In the genomic region with DNA sequence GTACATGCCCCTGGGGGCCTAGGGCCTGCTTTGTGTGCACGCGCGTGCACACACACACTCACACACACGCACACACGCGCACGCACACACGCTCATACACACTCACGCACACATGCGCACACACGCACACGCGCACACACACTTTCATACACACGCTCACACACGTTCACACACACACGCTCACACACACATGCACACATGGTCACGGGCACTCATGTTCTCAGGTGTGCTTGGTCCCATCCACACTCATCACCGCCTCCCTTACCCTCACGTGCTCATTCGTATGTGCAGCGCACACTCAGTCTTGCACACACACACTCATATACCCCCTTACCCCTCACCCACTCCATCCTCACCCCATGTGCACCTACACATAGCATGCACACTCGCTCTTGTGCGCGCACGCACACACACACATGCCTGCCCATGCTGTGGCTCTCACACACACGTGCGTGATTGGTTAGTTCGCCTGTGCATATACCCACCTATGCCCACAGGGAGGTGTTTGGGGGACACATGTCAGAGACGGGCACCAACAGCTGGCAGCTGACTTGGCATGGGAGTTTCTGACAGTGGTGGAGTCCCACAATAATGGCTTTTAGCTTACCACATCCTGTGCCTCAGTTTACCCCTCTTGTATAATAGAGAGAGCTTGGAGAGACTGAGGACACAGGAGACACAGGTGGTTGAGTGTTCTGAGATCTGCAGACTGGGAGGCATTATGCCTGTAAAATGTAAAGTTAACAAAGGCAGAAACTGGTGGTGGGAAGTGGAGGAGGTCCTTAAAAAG, we compare ENCODE assay signal across 24 cellular contexts. TPM values are rescaled to one million over a fixed set of nuclear protein-coding genes. Genes with fewer than 3 reads are reported as not detected.
A peak's percentile ranks its signal among the peaks of the same experiment; 100 is the strongest.
DNase-seq lines count a peak whose midpoint lies in the region; ATAC-seq and TF ChIP-seq lines count a peak whose summit lies in the region.
"Had no signal": no experiment of that assay in that cellular context is flagged by ENCODE, and none has a peak within 500 bp of the region (broad histone marks: within the 10 kb centered on the region; RNA-seq: fewer than 3 reads in every experiment).

No MANE protein-coding gene starts in this region.

- H3K27ac ChIP-seq in left ventricle myocardium inferior (replicated peaks) (peak overlapping the region; percentile 63), endodermal cell (ENCODE audit: low read depth, low read length) (peak overlapping the region; percentile 88), neural progenitor cell (peak overlapping the region; percentile 89)
- H3K27ac ChIP-seq: C4-2B, transverse colon had no signal

- H4K20me1 ChIP-seq in neural progenitor cell (ENCODE audit: low read depth) = no peaks in the 10 kb centered on the region

- DNase-seq in left ventricle myocardium inferior (no peak), Right ventricle myocardium inferior (ENCODE audit: missing footprints) (no peak), endodermal cell (no peak), neural progenitor cell (ENCODE audit: low spot score) (no peak), ecto neural progenitor cell (ENCODE audit: low spot score) (no peak)
- no peak for DNase-seq in stimulated activated CD4-positive, alpha-beta T cell treated with anti-CD3 and anti-CD28 coated beads, Interleukin-15, amount 100 ng/mL, for 24 hours
- no peak for DNase-seq in activated CD8-positive, alpha-beta memory T cell treated with anti-CD3 and anti-CD28 coated beads, Interleukin-2, amount 50 U/mL, for 48 hours
- DNase-seq: activated CD4-positive, alpha-beta memory T cell treated with anti-CD3 and anti-CD28 coated beads for 36 hours; activated naive CD4-positive, alpha-beta T cell; central memory CD4-positive, alpha-beta T cell; HFFc6; NCI-H1417 treated with DMSO at 0.1 percent for 48 hours; NCI-H526 treated with DMSO at 0.1 percent for 48 hours; SIG-M5; stimulated activated naive CD8-positive, alpha-beta T cell treated with anti-CD3 and anti-CD28 coated beads, Interleukin-15, amount 100 ng/mL, for 72 hours; transverse colon had no signal

- peaks cover 87% of the 10 kb centered on the region for H3K4me1 ChIP-seq in left ventricle myocardium inferior
- peaks cover 7% of the 10 kb centered on the region for H3K4me1 ChIP-seq in endodermal cell (ENCODE audit: control insufficient read depth, insufficient read depth, low read length)
- peaks cover 29% of the 10 kb centered on the region for H3K4me1 ChIP-seq in neural progenitor cell
- H3K4me1 ChIP-seq: prostate gland had no signal

- no peaks in the 10 kb centered on the region for H3K9me3 ChIP-seq in left ventricle myocardium inferior (replicated peaks)
- H3K9me3 ChIP-seq in endodermal cell (ENCODE audit: control insufficient read depth, low read length) = no peaks in the 10 kb centered on the region
- H3K9me3 ChIP-seq in neural progenitor cell (ENCODE audit: low read depth) = no peaks in the 10 kb centered on the region
- H3K9me3 ChIP-seq: gastroesophageal sphincter, prostate gland, transverse colon had no signal

- H3K4me2 ChIP-seq in neural progenitor cell = peak overlapping the region; percentile 55

- intact Hi-C loops in left ventricle myocardium inferior (cut with micrococcal nuclease) (no loop called here), Right ventricle myocardium inferior (cut with DNase I) (no loop called here)

- H3K4me3 ChIP-seq in left ventricle myocardium inferior (no peak overlapping the region), endodermal cell (ENCODE audit: low read length) (no peak overlapping the region), neural progenitor cell (no peak overlapping the region)
- H3K4me3 ChIP-seq: dorsolateral prefrontal cortex, gastroesophageal sphincter, prostate gland, transverse colon had no signal

- no peak for ATAC-seq in Right ventricle myocardium inferior
- no peak for ATAC-seq in GM18502 (IDR thresholded peaks at IDR 0.05; ENCODE audit: poor library complexity, unreplicated experiment)
- ATAC-seq: gastroesophageal sphincter; naive thymus-derived CD8-positive, alpha-beta T cell; stimulated activated naive CD8-positive, alpha-beta T cell treated with anti-CD3 and anti-CD28 coated beads, Interleukin-15, amount 100 ng/mL, for 72 hours had no signal

- peaks cover 30% of the 10 kb centered on the region for H3F3A ChIP-seq in neural progenitor cell (ENCODE audit: low read depth)

- 87 to 89% methylated on average over 19 to 29 of the region's 29 CpGs for whole genome bisulfite sequencing in endodermal cell (ENCODE audit: insufficient coverage in 1 of 2, insufficient read length in 1 of 2), 2 experiments

- no peak overlapping the region for H2AFZ ChIP-seq in neural progenitor cell (replicated peaks)

- TF ChIP-seq CTCF in left ventricle myocardium inferior (IDR thresholded peaks at IDR 0.05; ENCODE audit: borderline replicate concordance) (no peak), endodermal cell (conservative IDR thresholded peaks at IDR 0.05) (no peak), neural progenitor cell (IDR thresholded peaks at IDR 0.05) (no peak)

- H3K27me3 Mint-ChIP-seq in endodermal cell (ENCODE audit: insufficient read depth) (no peaks in the 10 kb centered on the region), neural progenitor cell (ENCODE audit: insufficient read depth, low read depth) (peaks cover 15% of the 10 kb centered on the region)

- no peaks in the 10 kb centered on the region for H3K79me2 ChIP-seq in neural progenitor cell (ENCODE audit: low read depth)

- H3K4me1 Mint-ChIP-seq in endodermal cell (peaks cover 36% of the 10 kb centered on the region), neural progenitor cell (peaks cover 51% of the 10 kb centered on the region)
- H3K4me1 Mint-ChIP-seq: IgD-negative memory B cell; naive thymus-derived CD8-positive, alpha-beta T cell; stimulated activated naive CD8-positive, alpha-beta T cell treated with anti-CD3 and anti-CD28 coated beads, Interleukin-15, amount 100 ng/mL, for 72 hours had no signal

- H3K9ac ChIP-seq in endodermal cell (ENCODE audit: extremely low read depth, low read length, poor library complexity, severe bottlenecking) = no peak overlapping the region
- H3K9ac ChIP-seq in neural progenitor cell = no peak overlapping the region

- H3K4me3 Mint-ChIP-seq in endodermal cell = no peak overlapping the region
- peak overlapping the region; percentile 38 for H3K4me3 Mint-ChIP-seq in neural progenitor cell
- H3K4me3 Mint-ChIP-seq: activated CD4-positive, alpha-beta memory T cell treated with anti-CD3 and anti-CD28 coated beads for 36 hours; IgD-negative memory B cell; stimulated activated naive CD8-positive, alpha-beta T cell treated with anti-CD3 and anti-CD28 coated beads, Interleukin-15, amount 100 ng/mL, for 72 hours had no signal

- H3K9me3 Mint-ChIP-seq in endodermal cell = no peaks in the 10 kb centered on the region
- no peaks in the 10 kb centered on the region for H3K9me3 Mint-ChIP-seq in neural progenitor cell
- H3K9me3 Mint-ChIP-seq: activated CD4-positive, alpha-beta memory T cell treated with anti-CD3 and anti-CD28 coated beads for 36 hours; HFFc6 had no signal

- H3K27me3 ChIP-seq in left ventricle myocardium inferior (ENCODE audit: low read depth) (no peaks in the 10 kb centered on the region), endodermal cell (ENCODE audit: control insufficient read depth, insufficient read depth, low read length, poor library complexity, severe bottlenecking) (no peaks in the 10 kb centered on the region), neural progenitor cell (no peaks in the 10 kb centered on the region)
- H3K27me3 ChIP-seq: gastroesophageal sphincter, transverse colon had no signal

- H3K36me3 Mint-ChIP-seq in endodermal cell (ENCODE audit: low read depth) = peaks cover 12% of the 10 kb centered on the region
- no peaks in the 10 kb centered on the region for H3K36me3 Mint-ChIP-seq in neural progenitor cell
- H3K36me3 Mint-ChIP-seq: activated CD4-positive, alpha-beta memory T cell treated with anti-CD3 and anti-CD28 coated beads for 36 hours; IgD-negative memory B cell had no signal

- no peaks in the 10 kb centered on the region for H3K36me3 ChIP-seq in left ventricle myocardium inferior
- no peaks in the 10 kb centered on the region for H3K36me3 ChIP-seq in endodermal cell (ENCODE audit: control insufficient read depth, insufficient read depth, low read length)
- H3K36me3 ChIP-seq in neural progenitor cell = no peaks in the 10 kb centered on the region
- H3K36me3 ChIP-seq: gastroesophageal sphincter, prostate gland, transverse colon had no signal

- H3K27ac Mint-ChIP-seq in endodermal cell (no peak overlapping the region), neural progenitor cell (peak overlapping the region; percentile 70)
- H3K27ac Mint-ChIP-seq: activated CD4-positive, alpha-beta memory T cell treated with anti-CD3 and anti-CD28 coated beads for 36 hours; IgD-negative memory B cell; stimulated activated naive CD8-positive, alpha-beta T cell treated with anti-CD3 and anti-CD28 coated beads, Interleukin-15, amount 100 ng/mL, for 72 hours had no signal

RNA-seq across cellular contexts. Expression of gene TSPAN9, which starts 28.7 kb away (rescaled TPM):
- total RNA-seq in left ventricle myocardium inferior (305 TPM), Right ventricle myocardium inferior (193 TPM), endodermal cell (10 to 100 TPM; 31.9 to 80.8 TPM), neural progenitor cell (ENCODE audit: low replicate concordance) (7.8 and 26.2 TPM in 2 replicates)
- polyA plus RNA-seq in endodermal cell (2013, experiment 1 of 2) = 18.8 TPM
- 19.0 TPM for polyA plus RNA-seq in endodermal cell (2013, experiment 2 of 2)
- total RNA-seq: T-helper 2 cell treated with Interferon-gamma antibody and Interleukin-4, amounts not matched to agents 100 ng/mL and 5 ng/mL, for 36 hours had no signal
- polyA plus RNA-seq: IgD-negative memory B cell; naive thymus-derived CD8-positive, alpha-beta T cell had no signal
